8 cellular contexts compared by ENCODE assay signal in genomic region chr4:25234390-25235367, GRCh38. TPM values are rescaled to one million over a fixed set of nuclear protein-coding genes. Genes with fewer than 3 reads are reported as not detected.
DNase-seq lines count a peak whose midpoint lies in the region; ATAC-seq and TF ChIP-seq lines count a peak whose summit lies in the region.

No MANE protein-coding gene starts in this region.

- peak overlapping the region; percentile 97 for H3K4me3 ChIP-seq in BE2C (ENCODE audit: low read depth, low read length)
- H3K4me3 ChIP-seq in left lung, result peak overlapping the region; percentile 89 to 95

- DNase-seq in BE2C, result peak; percentile 47
- peak; percentile 27 to 43 for DNase-seq in NCI-H446 (lab: John Stamatoyannopoulos, UW)
- DNase-seq in activated CD4-positive, alpha-beta T cell treated with anti-CD3 and anti-CD28 coated beads for 36 hours, result peak; percentile 58
- DNase-seq in dermis microvascular lymphatic vessel endothelial cell (ENCODE audit: low read depth in 2 of 2), result peak; percentile 75 to 89
- DNase-seq in left lung, result peak; percentile 48 to 90
- peak; percentile 8 for DNase-seq in stimulated activated CD8-positive, alpha-beta memory T cell treated with anti-CD3 and anti-CD28 coated beads, Interleukin-15, amount 100 ng/mL, for 24 hours (ENCODE audit: low read depth)

- POLR2A ChIA-PET in activated CD4-positive, alpha-beta T cell treated with anti-CD3 and anti-CD28 coated beads for 36 hours (lab: Charles Lee), result interaction anchor here (0.5 to 1.8 kb wide), 7 partner anchors 57 to 650 kb away, joined by 3 to 7 read pairs (median 5); partner anchors contain the start of genes ANAPC4, DHX15, SEPSECS and ZCCHC4

- H3K9me3 Mint-ChIP-seq in activated CD4-positive, alpha-beta T cell treated with anti-CD3 and anti-CD28 coated beads for 36 hours (ENCODE audit: low read depth), result peaks cover 12% of the 10 kb centered on the region

- H3K27me3 ChIP-seq in BE2C (no peaks in the 10 kb centered on the region), left lung (no peaks in the 10 kb centered on the region)

- peak overlapping the region; percentile 97 for H3K27ac Mint-ChIP-seq in activated CD4-positive, alpha-beta T cell treated with anti-CD3 and anti-CD28 coated beads for 36 hours

- no peaks in the 10 kb centered on the region for H3K36me3 ChIP-seq in BE2C
- H3K36me3 ChIP-seq in left lung, result no peaks in the 10 kb centered on the region

- CTCF ChIA-PET in activated CD4-positive, alpha-beta T cell treated with anti-CD3 and anti-CD28 coated beads for 36 hours (lab: Charles Lee), result interaction anchor here (0.6 to 2.2 kb wide), 14 partner anchors 12 to 746 kb away, joined by 3 to 11 read pairs (median 3); partner anchors contain the start of genes SEPSECS and ZCCHC4

- no peaks in the 10 kb centered on the region for H3K4me1 ChIP-seq in BE2C
- peaks cover 5 to 20% of the 10 kb centered on the region in 2 donors for H3K4me1 ChIP-seq in left lung

- ATAC-seq in GM18909 (IDR thresholded peaks at IDR 0.05; ENCODE audit: poor library complexity, unreplicated experiment), result peak; percentile 68
- peak; percentile 62 for ATAC-seq in HG03108 (IDR thresholded peaks at IDR 0.05; ENCODE audit: unreplicated experiment)
- ATAC-seq in activated CD4-positive, alpha-beta T cell treated with anti-CD3 and anti-CD28 coated beads for 36 hours, result peak; percentile 62
- ATAC-seq in left lung, result peak; percentile 80

- peak overlapping the region; percentile 91 for H3K4me3 Mint-ChIP-seq in activated CD4-positive, alpha-beta T cell treated with anti-CD3 and anti-CD28 coated beads for 36 hours

- H3K27ac ChIP-seq in left lung, result peak overlapping the region; percentile 98 to 99

- H3K27me3 Mint-ChIP-seq in activated CD4-positive, alpha-beta T cell treated with anti-CD3 and anti-CD28 coated beads for 36 hours, result no peaks in the 10 kb centered on the region

- intact Hi-C loops in activated CD4-positive, alpha-beta T cell treated with anti-CD3 and anti-CD28 coated beads for 36 hours (cut with DNase I, micrococcal nuclease), result loop anchor here (1.0 to 10.0 kb wide), 8 partner anchors 56 to 1760 kb away; partner anchors contain the start of genes ZCCHC4 (in 2 of the 2), DHX15 (in 1 of the 2), SEL1L3 (in 1 of the 2) and SEPSECS (in 1 of the 2)
- intact Hi-C loops in left lung (cut with DNase I), result no loop called here

- TF ChIP-seq CTCF in BE2C (IDR thresholded peaks at IDR 0.05; ENCODE audit: low read depth, low read length), result peak; percentile 45
- TF ChIP-seq CTCF in left lung (IDR thresholded peaks at IDR 0.05), result peak in 1 of 2 donors; percentile 45

- H3K4me1 Mint-ChIP-seq in activated CD4-positive, alpha-beta T cell treated with anti-CD3 and anti-CD28 coated beads for 36 hours, result peaks cover 45% of the 10 kb centered on the region

- no peaks in the 10 kb centered on the region for H3K9me3 ChIP-seq in BE2C
- peaks cover 0 to 4% of the 10 kb centered on the region in 2 donors for H3K9me3 ChIP-seq in left lung

- peaks cover 25% of the 10 kb centered on the region for H3K36me3 Mint-ChIP-seq in activated CD4-positive, alpha-beta T cell treated with anti-CD3 and anti-CD28 coated beads for 36 hours (ENCODE audit: low read depth)

RNA-seq across cellular contexts. Expression of gene PI4K2B, which starts 0.8 kb away (rescaled TPM):
- polyA plus RNA-seq in BE2C (2012; ENCODE audit: insufficient read depth, insufficient read length, low read depth), result 2.2 TPM
- total RNA-seq in activated CD4-positive, alpha-beta T cell treated with anti-CD3 and anti-CD28 coated beads for 36 hours, result 10 to 100 TPM; 21.2 to 38.4 TPM
- total RNA-seq in dermis microvascular lymphatic vessel endothelial cell, result 19.7 and 24.4 TPM in 2 replicates
- 10 to 100 TPM; 22.0 to 23.5 TPM for total RNA-seq in left lung

Comparison
In these comparisons a context has a peak if more than half of its experiments do, and no peak if none do; other contexts are left out.
1. Peak in every context shown above with its lines: DNase-seq, ATAC-seq, H3K4me3 ChIP-seq and H3K27ac ChIP-seq.
2. DNase-seq: peak in every context shown above with its lines; median percentile 82 in dermis microvascular lymphatic vessel endothelial cell; 69 in left lung; 58 in activated CD4-positive, alpha-beta T cell treated with anti-CD3 and anti-CD28 coated beads for 36 hours; 47 in BE2C; 35 in NCI-H446; 8 in stimulated activated CD8-positive, alpha-beta memory T cell treated with anti-CD3 and anti-CD28 coated beads, Interleukin-15, amount 100 ng/mL, for 24 hours.
3. intact Hi-C loops: an anchor here in activated CD4-positive, alpha-beta T cell treated with anti-CD3 and anti-CD28 coated beads for 36 hours (1.0 to 10.0 kb wide); none called in left lung.